5 cellular contexts compared by ENCODE assay signal in genomic region chr14:104416383-104416782, GRCh38.
"Had no signal": no experiment of that assay in that cellular context is flagged by ENCODE, and none has a peak within 500 bp of the region (broad histone marks: within the 10 kb centered on the region; RNA-seq: fewer than 3 reads in every experiment).

No MANE protein-coding gene starts in this region.

- DNase-seq: GDM1, GF-D8 had no signal

- FAIRE-seq: G401.6, GM12891, GM19239 had no signal
